ENCODE assay signal across 1 cellular context in the genomic region with DNA sequence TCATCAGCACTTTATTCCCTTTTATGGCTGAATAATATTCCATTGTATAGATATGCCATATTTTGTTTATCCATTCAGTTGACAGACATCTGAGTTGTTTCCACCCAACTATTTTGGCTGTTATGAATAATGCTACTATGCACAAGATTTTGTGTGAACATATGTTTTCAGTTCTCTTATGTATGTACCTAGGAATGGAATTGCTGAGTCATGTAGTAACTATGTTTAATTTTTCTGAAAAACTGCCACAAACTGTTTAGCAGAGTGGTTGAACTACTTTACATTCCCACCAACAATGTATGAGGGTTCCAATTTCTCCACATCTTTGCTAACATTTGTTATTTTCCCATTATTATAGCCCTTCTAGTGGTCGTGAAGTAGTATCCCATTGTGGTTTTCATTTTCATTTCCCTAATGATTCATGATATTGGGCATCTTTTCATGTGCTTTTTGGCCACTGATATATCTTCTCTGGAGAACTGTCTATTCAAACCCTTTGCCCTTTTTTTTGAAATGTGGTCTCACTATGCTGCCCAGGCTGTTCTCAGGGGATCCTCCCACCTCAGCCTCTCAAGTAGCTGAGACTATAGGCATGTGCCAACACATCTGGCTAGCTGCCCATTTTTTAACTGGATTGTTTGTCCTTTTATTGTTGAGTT.
TF ChIP-seq lines count a peak whose summit lies in the region.

No MANE protein-coding gene starts in this region.

TF ChIP-seq in GM23338, 12 proteins besides CTCF, POLR2A, EP300 and RAD21 (continued from another document):
- TF ChIP-seq, protein P1, sequence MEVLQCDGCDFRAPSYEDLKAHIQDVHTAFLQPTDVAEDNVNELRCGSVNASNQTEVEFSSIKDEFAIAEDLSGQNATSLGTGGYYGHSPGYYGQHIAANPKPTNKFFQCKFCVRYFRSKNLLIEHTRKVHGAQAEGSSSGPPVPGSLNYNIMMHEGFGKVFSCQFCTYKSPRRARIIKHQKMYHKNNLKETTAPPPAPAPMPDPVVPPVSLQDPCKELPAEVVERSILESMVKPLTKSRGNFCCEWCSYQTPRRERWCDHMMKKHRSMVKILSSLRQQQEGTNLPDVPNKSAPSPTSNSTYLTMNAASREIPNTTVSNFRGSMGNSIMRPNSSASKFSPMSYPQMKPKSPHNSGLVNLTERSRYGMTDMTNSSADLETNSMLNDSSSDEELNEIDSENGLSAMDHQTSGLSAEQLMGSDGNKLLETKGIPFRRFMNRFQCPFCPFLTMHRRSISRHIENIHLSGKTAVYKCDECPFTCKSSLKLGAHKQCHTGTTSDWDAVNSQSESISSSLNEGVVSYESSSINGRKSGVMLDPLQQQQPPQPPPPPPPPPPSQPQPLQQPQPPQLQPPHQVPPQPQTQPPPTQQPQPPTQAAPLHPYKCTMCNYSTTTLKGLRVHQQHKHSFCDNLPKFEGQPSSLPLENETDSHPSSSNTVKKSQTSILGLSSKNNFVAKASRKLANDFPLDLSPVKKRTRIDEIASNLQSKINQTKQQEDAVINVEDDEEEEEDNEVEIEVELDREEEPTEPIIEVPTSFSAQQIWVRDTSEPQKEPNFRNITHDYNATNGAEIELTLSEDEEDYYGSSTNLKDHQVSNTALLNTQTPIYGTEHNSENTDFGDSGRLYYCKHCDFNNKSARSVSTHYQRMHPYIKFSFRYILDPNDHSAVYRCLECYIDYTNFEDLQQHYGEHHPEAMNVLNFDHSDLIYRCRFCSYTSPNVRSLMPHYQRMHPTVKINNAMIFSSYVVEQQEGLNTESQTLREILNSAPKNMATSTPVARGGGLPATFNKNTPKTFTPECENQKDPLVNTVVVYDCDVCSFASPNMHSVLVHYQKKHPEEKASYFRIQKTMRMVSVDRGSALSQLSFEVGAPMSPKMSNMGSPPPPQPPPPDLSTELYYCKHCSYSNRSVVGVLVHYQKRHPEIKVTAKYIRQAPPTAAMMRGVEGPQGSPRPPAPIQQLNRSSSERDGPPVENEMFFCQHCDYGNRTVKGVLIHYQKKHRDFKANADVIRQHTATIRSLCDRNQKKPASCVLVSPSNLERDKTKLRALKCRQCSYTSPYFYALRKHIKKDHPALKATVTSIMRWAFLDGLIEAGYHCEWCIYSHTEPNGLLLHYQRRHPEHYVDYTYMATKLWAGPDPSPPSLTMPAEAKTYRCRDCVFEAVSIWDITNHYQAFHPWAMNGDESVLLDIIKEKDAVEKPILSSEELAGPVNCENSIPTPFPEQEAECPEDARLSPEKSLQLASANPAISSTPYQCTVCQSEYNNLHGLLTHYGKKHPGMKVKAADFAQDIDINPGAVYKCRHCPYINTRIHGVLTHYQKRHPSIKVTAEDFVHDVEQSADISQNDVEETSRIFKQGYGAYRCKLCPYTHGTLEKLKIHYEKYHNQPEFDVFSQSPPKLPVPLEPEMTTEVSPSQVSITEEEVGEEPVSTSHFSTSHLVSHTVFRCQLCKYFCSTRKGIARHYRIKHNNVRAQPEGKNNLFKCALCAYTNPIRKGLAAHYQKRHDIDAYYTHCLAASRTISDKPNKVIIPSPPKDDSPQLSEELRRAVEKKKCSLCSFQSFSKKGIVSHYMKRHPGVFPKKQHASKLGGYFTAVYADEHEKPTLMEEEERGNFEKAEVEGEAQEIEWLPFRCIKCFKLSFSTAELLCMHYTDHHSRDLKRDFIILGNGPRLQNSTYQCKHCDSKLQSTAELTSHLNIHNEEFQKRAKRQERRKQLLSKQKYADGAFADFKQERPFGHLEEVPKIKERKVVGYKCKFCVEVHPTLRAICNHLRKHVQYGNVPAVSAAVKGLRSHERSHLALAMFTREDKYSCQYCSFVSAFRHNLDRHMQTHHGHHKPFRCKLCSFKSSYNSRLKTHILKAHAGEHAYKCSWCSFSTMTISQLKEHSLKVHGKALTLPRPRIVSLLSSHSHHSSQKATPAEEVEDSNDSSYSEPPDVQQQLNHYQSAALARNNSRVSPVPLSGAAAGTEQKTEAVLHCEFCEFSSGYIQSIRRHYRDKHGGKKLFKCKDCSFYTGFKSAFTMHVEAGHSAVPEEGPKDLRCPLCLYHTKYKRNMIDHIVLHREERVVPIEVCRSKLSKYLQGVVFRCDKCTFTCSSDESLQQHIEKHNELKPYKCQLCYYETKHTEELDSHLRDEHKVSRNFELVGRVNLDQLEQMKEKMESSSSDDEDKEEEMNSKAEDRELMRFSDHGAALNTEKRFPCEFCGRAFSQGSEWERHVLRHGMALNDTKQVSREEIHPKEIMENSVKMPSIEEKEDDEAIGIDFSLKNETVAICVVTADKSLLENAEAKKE (CRISPR knock-in tag; IDR thresholded peaks at IDR 0.05), result no peak
